1 cellular context compared by ENCODE assay signal in genomic region chr7:77474756-77475155, GRCh38.
TF ChIP-seq lines count a peak whose summit lies in the region.

No MANE protein-coding gene starts in this region.

TF ChIP-seq in SK-N-SH treated with all-trans-retinoic acid at 6 μM for 48 hours, 23 proteins besides CTCF, POLR2A, EP300 and RAD21 (continued from another document):
- TF ChIP-seq PATZ1 (CRISPR knock-in tag; IDR thresholded peaks at IDR 0.05; ENCODE audit: borderline replicate concordance): no peak
